ENCODE assay signal across 17 cellular contexts in the genomic region with DNA sequence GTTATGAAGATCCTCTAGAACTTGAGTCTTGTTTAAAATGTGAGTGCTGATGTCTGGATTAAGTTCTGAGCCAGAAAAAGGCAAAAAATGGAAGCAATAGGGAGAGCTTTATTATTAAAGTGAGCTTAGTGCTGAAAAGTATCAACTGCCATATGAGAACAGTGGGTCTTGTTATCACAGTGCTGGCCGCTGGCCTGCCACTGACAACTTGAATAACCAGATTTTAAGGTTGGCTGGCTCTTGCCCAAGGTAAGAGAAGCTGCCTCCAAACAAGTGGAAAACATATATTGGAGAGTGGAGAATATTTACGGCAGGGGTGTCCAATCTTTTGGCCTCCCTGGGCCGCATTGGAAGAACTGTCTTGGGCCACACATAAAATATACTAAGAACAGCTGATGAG. TPM values are rescaled to one million over a fixed set of nuclear protein-coding genes. Genes with fewer than 3 reads are reported as not detected.
DNase-seq lines count a peak whose midpoint lies in the region; ATAC-seq and TF ChIP-seq lines count a peak whose summit lies in the region.
"Had no signal": no experiment of that assay in that cellular context is flagged by ENCODE, and none has a peak within 500 bp of the region (broad histone marks: within the 10 kb centered on the region; RNA-seq: fewer than 3 reads in every experiment).

No MANE protein-coding gene starts in this region.

- intact Hi-C loops in left cardiac atrium (cut with DNase I) (no loop called here), Right ventricle myocardium inferior (cut with DNase I) (no loop called here), esophagus muscularis mucosa (cut with DNase I) (no loop called here)
- intact Hi-C loops in activated CD4-positive, alpha-beta T cell treated with anti-CD3 and anti-CD28 coated beads for 36 hours (cut with DNase I, micrococcal nuclease) = no loop called here

- peaks cover 40% of the 10 kb centered on the region for H3K36me3 Mint-ChIP-seq in nephron progenitor cell (ENCODE audit: low read depth)
- peaks cover 18% of the 10 kb centered on the region for H3K36me3 Mint-ChIP-seq in activated CD4-positive, alpha-beta T cell treated with anti-CD3 and anti-CD28 coated beads for 36 hours (ENCODE audit: low read depth)

- ATAC-seq in left cardiac atrium (peak; percentile 24 to 53), Right ventricle myocardium inferior (no peak), esophagus mucosa (peak; percentile 45)
- no peak for ATAC-seq in activated CD4-positive, alpha-beta T cell treated with anti-CD3 and anti-CD28 coated beads for 36 hours
- ATAC-seq: HCT116 had no signal

- no peaks in the 10 kb centered on the region for H3K9me3 Mint-ChIP-seq in nephron progenitor cell
- H3K9me3 Mint-ChIP-seq in activated CD4-positive, alpha-beta T cell treated with anti-CD3 and anti-CD28 coated beads for 36 hours (ENCODE audit: low read depth) = no peaks in the 10 kb centered on the region
- H3K9me3 Mint-ChIP-seq: CD4-positive, CD25-positive, alpha-beta regulatory T cell; IgD-negative memory B cell had no signal

- H3K27ac ChIP-seq in esophagus muscularis mucosa (replicated peaks in 1 of 4) = peak overlapping the region in 2 of 4 donors; percentile 33 to 40

- peaks cover 0 to 15% (median 8%) of the 10 kb centered on the region in 4 donors for H3K36me3 ChIP-seq in esophagus muscularis mucosa

- CTCF ChIA-PET in activated CD4-positive, alpha-beta T cell treated with anti-CD3 and anti-CD28 coated beads for 36 hours (lab: Charles Lee) = interaction anchor here (2.1 kb wide), 1 partner anchor 13 kb away, joined by 4 read pairs; no protein-coding TSS in a partner anchor

- no peak overlapping the region for H3K4me3 Mint-ChIP-seq in nephron progenitor cell
- no peak overlapping the region for H3K4me3 Mint-ChIP-seq in activated CD4-positive, alpha-beta T cell treated with anti-CD3 and anti-CD28 coated beads for 36 hours
- H3K4me3 Mint-ChIP-seq: CD4-positive, CD25-positive, alpha-beta regulatory T cell; IgD-negative memory B cell had no signal

- H3K27me3 ChIP-seq in esophagus muscularis mucosa = no peaks in the 10 kb centered on the region

- TF ChIP-seq EP300 in esophagus muscularis mucosa (IDR thresholded peaks at IDR 0.05) = no peak

- POLR2A ChIA-PET in activated CD4-positive, alpha-beta T cell treated with anti-CD3 and anti-CD28 coated beads for 36 hours (lab: Charles Lee) = interaction anchor here (0.8 kb wide), 1 partner anchor 540 kb away, joined by 3 read pairs; no protein-coding TSS in a partner anchor

- in situ Hi-C loops in G401 (cut with HindIII; ENCODE audit: low sequenced_read_pairs) = no loop called here

- peak overlapping the region; percentile 74 for H3K27ac Mint-ChIP-seq in nephron progenitor cell
- H3K27ac Mint-ChIP-seq in activated CD4-positive, alpha-beta T cell treated with anti-CD3 and anti-CD28 coated beads for 36 hours = no peak overlapping the region
- H3K27ac Mint-ChIP-seq: IgD-negative memory B cell had no signal

- no peaks in the 10 kb centered on the region for H3K9me3 ChIP-seq in esophagus muscularis mucosa

- H3K4me1 Mint-ChIP-seq in nephron progenitor cell = no peaks in the 10 kb centered on the region
- no peaks in the 10 kb centered on the region for H3K4me1 Mint-ChIP-seq in activated CD4-positive, alpha-beta T cell treated with anti-CD3 and anti-CD28 coated beads for 36 hours
- H3K4me1 Mint-ChIP-seq: IgD-negative memory B cell had no signal

- TF ChIP-seq CTCF in nephron progenitor cell (IDR thresholded peaks at IDR 0.05) (no peak), esophagus muscularis mucosa (IDR thresholded peaks at IDR 0.05) (no peak)

- no peak for TF ChIP-seq POLR2A in esophagus muscularis mucosa (IDR thresholded peaks at IDR 0.05; ENCODE audit: low read depth)

- DNase-seq in left cardiac atrium (no peak), Right ventricle myocardium inferior (ENCODE audit: missing footprints) (no peak), nephron progenitor cell (no peak), esophagus muscularis mucosa (ENCODE audit: extremely low spot score) (no peak), occipital lobe (lab: John Stamatoyannopoulos, UW) (no peak), G401 (ENCODE audit: low spot score) (no peak)
- no peak for DNase-seq in activated CD4-positive, alpha-beta T cell treated with anti-CD3 and anti-CD28 coated beads for 36 hours
- DNase-seq: CD4-positive, CD25-positive, alpha-beta regulatory T cell; DMS79 treated with DMSO at 0.1 percent for 48 hours; GDM1; NCI-H1436; NCI-H2081; NCI-H2227 treated with DMSO at 0.1 percent for 48 hours; NCI-H526 had no signal

- H3K4me1 ChIP-seq in esophagus muscularis mucosa = peaks cover 0 to 9% (median 3%) of the 10 kb centered on the region in 4 donors

- H3K27me3 Mint-ChIP-seq in nephron progenitor cell (ENCODE audit: low read depth, poor library complexity) = no peaks in the 10 kb centered on the region
- no peaks in the 10 kb centered on the region for H3K27me3 Mint-ChIP-seq in activated CD4-positive, alpha-beta T cell treated with anti-CD3 and anti-CD28 coated beads for 36 hours
- H3K27me3 Mint-ChIP-seq: CD4-positive, CD25-positive, alpha-beta regulatory T cell; IgD-negative memory B cell had no signal

- no peak overlapping the region for H3K4me3 ChIP-seq in esophagus muscularis mucosa

- WGBS in esophagus muscularis mucosa = 66% methylated on average over 3 of the region's 3 CpGs

RNA-seq across cellular contexts. Expression of gene NUFIP1, which starts 33.9 kb away (rescaled TPM):
- 1 to 10 TPM; 3.0 to 4.7 TPM for total RNA-seq in left cardiac atrium
- 3.1 TPM for total RNA-seq in Right ventricle myocardium inferior
- 3.5 TPM for total RNA-seq in esophagus mucosa
- total RNA-seq in esophagus muscularis mucosa = 1 to 10 TPM; 3.3 to 4.2 (median 3.9) TPM
- total RNA-seq in occipital lobe = 7.5 TPM
- 10.1 and 10.6 TPM in 2 replicates for total RNA-seq in G401 (2014; rRNA removed; shearing (Covaris generic))
- total RNA-seq in activated CD4-positive, alpha-beta T cell treated with anti-CD3 and anti-CD28 coated beads for 36 hours = 10 to 100 TPM; 10.1 to 13.6 TPM

RNA-seq across cellular contexts. Expression of gene GPALPP1, which starts 33.9 kb away (rescaled TPM):
- 10 to 100 TPM; 12.6 to 14.2 TPM for total RNA-seq in left cardiac atrium
- 9.3 TPM for total RNA-seq in Right ventricle myocardium inferior
- 13.0 TPM for total RNA-seq in esophagus mucosa
- 10 to 100 TPM; 19.0 to 27.4 (median 23.9) TPM for total RNA-seq in esophagus muscularis mucosa
- 48.2 TPM for total RNA-seq in occipital lobe
- total RNA-seq in G401 (2014; rRNA removed; shearing (Covaris generic)) = 26.4 and 37.0 TPM in 2 replicates
- total RNA-seq in activated CD4-positive, alpha-beta T cell treated with anti-CD3 and anti-CD28 coated beads for 36 hours = 10 to 100 TPM; 31.8 to 40.5 TPM

Comparison
In these comparisons a context has a peak if more than half of its experiments do, and no peak if none do; other contexts are left out.
1. ATAC-seq: peak in left cardiac atrium (2 of 2) and esophagus mucosa (single experiment); none in Right ventricle myocardium inferior (single experiment) and activated CD4-positive, alpha-beta T cell treated with anti-CD3 and anti-CD28 coated beads for 36 hours (single experiment).